13 cellular contexts compared by ENCODE assay signal in genomic region chr2:159084395-159085370, GRCh38.
A peak's percentile ranks its signal among the peaks of the same experiment; 100 is the strongest.
DNase-seq lines count a peak whose midpoint lies in the region; ATAC-seq and TF ChIP-seq lines count a peak whose summit lies in the region.
"Had no signal": no experiment of that assay in that cellular context is flagged by ENCODE, and none has a peak within 500 bp of the region (broad histone marks: within the 10 kb centered on the region; RNA-seq: fewer than 3 reads in every experiment).

No MANE protein-coding gene starts in this region.

- no peak for TF ChIP-seq RAD21 in SK-N-SH (IDR thresholded peaks at IDR 0.05; ENCODE audit: low read length)

- no peaks in the 10 kb centered on the region for H3K9me3 ChIP-seq in sigmoid colon
- no peaks in the 10 kb centered on the region for H3K9me3 ChIP-seq in SK-N-SH

- no peak overlapping the region for H3K9ac ChIP-seq in SK-N-SH

- no peak overlapping the region for H3K4me2 ChIP-seq in SK-N-SH

- H3K4me1 ChIP-seq in sigmoid colon (peaks cover 0 to 58% (median 49%) of the 10 kb centered on the region in 4 donors), SK-N-SH (ENCODE audit: control insufficient read depth in 1 of 2, insufficient read depth in 2 of 2, low read depth in 1 of 2, low read length in 1 of 2) (peaks cover 10 to 11% of the 10 kb centered on the region in 2 experiments; a peak in 2 of 4 replicates)

- no peak for TF ChIP-seq POLR2A in sigmoid colon (IDR thresholded peaks at IDR 0.05)

- no peaks in the 10 kb centered on the region for H3F3A ChIP-seq in SK-N-SH (replicated peaks; ENCODE audit: insufficient read depth)

- ATAC-seq in left ventricle myocardium superior (peak; percentile 30), HG02970 (IDR thresholded peaks at IDR 0.05; ENCODE audit: low FRiP score, unreplicated experiment) (no peak)

- intact Hi-C loops in left ventricle myocardium superior (cut with micrococcal nuclease) (no loop called here), sigmoid colon (cut with DNase I) (no loop called here)

- H3K36me3 ChIP-seq in sigmoid colon: no peaks in the 10 kb centered on the region
- peaks cover 0 to under 1% of the 10 kb centered on the region in 2 experiments for H3K36me3 ChIP-seq in SK-N-SH (replicated peaks in 1 of 2; ENCODE audit: control insufficient read depth in 1 of 2, insufficient read depth in 2 of 2, low read length in 1 of 2)

- TF ChIP-seq EP300 in sigmoid colon (IDR thresholded peaks at IDR 0.05) (no peak), SK-N-SH (IDR thresholded peaks at IDR 0.05; ENCODE audit: borderline replicate concordance in 1 of 2, low read depth in 1 of 2, low read length in 1 of 2) (no peak)

- H3K9me2 ChIP-seq in SK-N-SH: no peaks in the 10 kb centered on the region

- no peaks in the 10 kb centered on the region for H4K20me1 ChIP-seq in SK-N-SH (ENCODE audit: insufficient read depth)

- H2AFZ ChIP-seq in SK-N-SH (ENCODE audit: low read depth): no peak overlapping the region

- DNase-seq in astrocyte of the spinal cord (ENCODE audit: low read depth, low spot score): peak; percentile 74
- no peak for DNase-seq in left ventricle myocardium superior
- DNase-seq in sigmoid colon: no peak
- no peak for DNase-seq in SK-N-SH
- DNase-seq in DMS153 (lab: John Stamatoyannopoulos, UW): no peak
- no peak for DNase-seq in activated CD4-positive, alpha-beta T cell treated with anti-CD3 and anti-CD28 coated beads for 1 hour
- DNase-seq: DND-41; islet precursor cell; NCI-H510A; stimulated activated CD4-positive, alpha-beta T cell treated with anti-CD3 and anti-CD28 coated beads, Interleukin-4, amount 100 ng/mL, for 24 hours had no signal

- POLR2A ChIA-PET in SK-N-SH (lab: Yijun Ruan, JAX): no interaction called here

- in situ Hi-C loops in astrocyte of the spinal cord (cut with HindIII; ENCODE audit: low sequenced_read_pairs): no loop called here

- 62 to 77% methylated on average over 7 of the region's 7 CpGs for WGBS in sigmoid colon, 2 donors
- WGBS in SK-N-SH (ENCODE audit: low lambda C conversion rate): 84% methylated on average over 7 of the region's 7 CpGs

- CTCF ChIA-PET in SK-N-SH (lab: Yijun Ruan, JAX): no interaction called here

- H3K79me2 ChIP-seq in SK-N-SH (ENCODE audit: insufficient read depth): peaks cover 51% of the 10 kb centered on the region; the same call in 1 of the 2 replicates

- H3K27me3 ChIP-seq in sigmoid colon (no peaks in the 10 kb centered on the region), SK-N-SH (ENCODE audit: insufficient read depth) (no peaks in the 10 kb centered on the region)

- H3K4me3 ChIP-seq in astrocyte of the spinal cord (ENCODE audit: low read depth, low read length): no peak overlapping the region
- H3K4me3 ChIP-seq in sigmoid colon: no peak overlapping the region
- H3K4me3 ChIP-seq in SK-N-SH (ENCODE audit: low read depth in 2 of 2, low read length in 1 of 2): no peak overlapping the region

- TF ChIP-seq CTCF in C4-2B (conservative IDR thresholded peaks at IDR 0.05) (no peak), astrocyte of the spinal cord (IDR thresholded peaks at IDR 0.05; ENCODE audit: low read depth, low read length) (no peak), sigmoid colon (IDR thresholded peaks at IDR 0.05) (no peak), SK-N-SH (IDR thresholded peaks at IDR 0.05) (no peak)

- H3K27ac ChIP-seq in C4-2B (peak overlapping the region; percentile 43), sigmoid colon (peak overlapping the region; percentile 52 to 72 (median 60)), SK-N-SH (ENCODE audit: low read depth in 2 of 2, low read length in 1 of 2) (peak overlapping the region in 1 of 2 experiments; percentile 88; a peak in 2 of 4 replicates)
- H3K27ac ChIP-seq: HL-60 had no signal

TF ChIP-seq in SK-N-SH, 30 proteins besides CTCF, POLR2A, EP300 and RAD21:
- no peak for TF ChIP-seq NFIC (IDR thresholded peaks at IDR 0.05; ENCODE audit: borderline replicate concordance)
- TF ChIP-seq TCF12 (IDR thresholded peaks at IDR 0.05): no peak
- no peak for TF ChIP-seq GABPA (IDR thresholded peaks at IDR 0.05; ENCODE audit: low read depth)
- no peak for TF ChIP-seq SMC3 (IDR thresholded peaks at IDR 0.05; ENCODE audit: low read depth, low read length)
- no peak for TF ChIP-seq RCOR1 (IDR thresholded peaks at IDR 0.05; ENCODE audit: low read length)
- TF ChIP-seq ELF1 (IDR thresholded peaks at IDR 0.05): no peak
- TF ChIP-seq, protein P1, sequence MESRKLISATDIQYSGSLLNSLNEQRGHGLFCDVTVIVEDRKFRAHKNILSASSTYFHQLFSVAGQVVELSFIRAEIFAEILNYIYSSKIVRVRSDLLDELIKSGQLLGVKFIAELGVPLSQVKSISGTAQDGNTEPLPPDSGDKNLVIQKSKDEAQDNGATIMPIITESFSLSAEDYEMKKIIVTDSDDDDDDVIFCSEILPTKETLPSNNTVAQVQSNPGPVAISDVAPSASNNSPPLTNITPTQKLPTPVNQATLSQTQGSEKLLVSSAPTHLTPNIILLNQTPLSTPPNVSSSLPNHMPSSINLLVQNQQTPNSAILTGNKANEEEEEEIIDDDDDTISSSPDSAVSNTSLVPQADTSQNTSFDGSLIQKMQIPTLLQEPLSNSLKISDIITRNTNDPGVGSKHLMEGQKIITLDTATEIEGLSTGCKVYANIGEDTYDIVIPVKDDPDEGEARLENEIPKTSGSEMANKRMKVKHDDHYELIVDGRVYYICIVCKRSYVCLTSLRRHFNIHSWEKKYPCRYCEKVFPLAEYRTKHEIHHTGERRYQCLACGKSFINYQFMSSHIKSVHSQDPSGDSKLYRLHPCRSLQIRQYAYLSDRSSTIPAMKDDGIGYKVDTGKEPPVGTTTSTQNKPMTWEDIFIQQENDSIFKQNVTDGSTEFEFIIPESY (IDR thresholded peaks at IDR 0.05; ENCODE audit: borderline replicate concordance, low read depth): no peak
- TF ChIP-seq, protein P2, sequence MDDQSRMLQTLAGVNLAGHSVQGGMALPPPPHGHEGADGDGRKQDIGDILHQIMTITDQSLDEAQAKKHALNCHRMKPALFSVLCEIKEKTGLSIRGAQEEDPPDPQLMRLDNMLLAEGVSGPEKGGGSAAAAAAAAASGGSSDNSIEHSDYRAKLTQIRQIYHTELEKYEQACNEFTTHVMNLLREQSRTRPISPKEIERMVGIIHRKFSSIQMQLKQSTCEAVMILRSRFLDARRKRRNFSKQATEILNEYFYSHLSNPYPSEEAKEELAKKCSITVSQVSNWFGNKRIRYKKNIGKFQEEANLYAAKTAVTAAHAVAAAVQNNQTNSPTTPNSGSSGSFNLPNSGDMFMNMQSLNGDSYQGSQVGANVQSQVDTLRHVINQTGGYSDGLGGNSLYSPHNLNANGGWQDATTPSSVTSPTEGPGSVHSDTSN (IDR thresholded peaks at IDR 0.05): no peak
- no peak for TF ChIP-seq CHD2 (IDR thresholded peaks at IDR 0.05; ENCODE audit: low read length, partially characterized antibody)
- no peak for TF ChIP-seq SIN3A (IDR thresholded peaks at IDR 0.05; ENCODE audit: borderline replicate concordance, low read depth, low read length)
- no peak for TF ChIP-seq USF2 (IDR thresholded peaks at IDR 0.05; ENCODE audit: borderline replicate concordance, low read depth, low read length)
- TF ChIP-seq, protein P3, sequence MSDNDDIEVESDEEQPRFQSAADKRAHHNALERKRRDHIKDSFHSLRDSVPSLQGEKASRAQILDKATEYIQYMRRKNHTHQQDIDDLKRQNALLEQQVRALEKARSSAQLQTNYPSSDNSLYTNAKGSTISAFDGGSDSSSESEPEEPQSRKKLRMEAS (IDR thresholded peaks at IDR 0.05; ENCODE audit: low read depth): no peak
- no peak for TF ChIP-seq FOXJ3 (CRISPR knock-in tag; IDR thresholded peaks at IDR 0.05)
- TF ChIP-seq MEF2A (IDR thresholded peaks at IDR 0.05; ENCODE audit: borderline replicate concordance, low read depth): no peak
- TF ChIP-seq RXRA (IDR thresholded peaks at IDR 0.05; ENCODE audit: borderline replicate concordance, low read depth): no peak
- TF ChIP-seq, protein P4, sequence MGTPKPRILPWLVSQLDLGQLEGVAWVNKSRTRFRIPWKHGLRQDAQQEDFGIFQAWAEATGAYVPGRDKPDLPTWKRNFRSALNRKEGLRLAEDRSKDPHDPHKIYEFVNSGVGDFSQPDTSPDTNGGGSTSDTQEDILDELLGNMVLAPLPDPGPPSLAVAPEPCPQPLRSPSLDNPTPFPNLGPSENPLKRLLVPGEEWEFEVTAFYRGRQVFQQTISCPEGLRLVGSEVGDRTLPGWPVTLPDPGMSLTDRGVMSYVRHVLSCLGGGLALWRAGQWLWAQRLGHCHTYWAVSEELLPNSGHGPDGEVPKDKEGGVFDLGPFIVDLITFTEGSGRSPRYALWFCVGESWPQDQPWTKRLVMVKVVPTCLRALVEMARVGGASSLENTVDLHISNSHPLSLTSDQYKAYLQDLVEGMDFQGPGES (IDR thresholded peaks at IDR 0.05; ENCODE audit: low read depth, low read length): no peak
- TF ChIP-seq EZH2phosphoT487 (IDR thresholded peaks at IDR 0.05; ENCODE audit: borderline replicate concordance, low read depth): no peak
TF ChIP-seq in SK-N-SH: peak in this region for 0.
